In the genomic region with DNA sequence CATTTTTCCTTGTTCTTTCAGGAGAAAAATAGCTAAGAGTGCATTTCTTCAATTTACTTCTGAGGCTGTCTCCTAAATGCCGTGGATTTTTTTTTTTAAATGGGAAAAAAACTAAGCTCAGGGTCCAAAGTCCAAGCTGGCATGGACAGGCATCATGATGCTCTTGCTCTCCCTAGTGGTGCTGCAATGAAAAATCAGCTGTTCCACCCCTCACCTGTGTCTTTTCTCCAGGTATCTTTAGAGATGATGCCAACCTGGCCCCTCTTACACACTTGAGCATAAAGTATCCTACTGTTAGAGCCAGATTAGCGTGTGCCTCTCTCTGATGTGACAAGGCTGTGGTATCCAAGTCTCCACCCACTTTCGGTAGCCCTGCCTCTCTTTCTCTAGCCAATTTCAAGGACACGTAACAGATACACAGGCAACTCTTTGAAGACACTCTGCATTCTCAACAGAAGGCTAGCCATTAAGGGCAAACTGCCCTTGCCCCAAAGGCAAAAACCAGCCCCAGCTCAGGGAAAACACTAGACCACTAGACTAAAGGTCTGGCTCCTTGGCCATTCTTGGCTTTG, we compare ENCODE assay signal across 9 cellular contexts.
A peak's percentile ranks its signal among the peaks of the same experiment; 100 is the strongest.
DNase-seq lines count a peak whose midpoint lies in the region; ATAC-seq, FAIRE-seq and TF ChIP-seq lines count a peak whose summit lies in the region.
"Had no signal": no experiment of that assay in that cellular context is flagged by ENCODE, and none has a peak within 500 bp of the region (broad histone marks: within the 10 kb centered on the region; RNA-seq: fewer than 3 reads in every experiment).

No MANE protein-coding gene starts in this region.

- peaks cover 6% of the 10 kb centered on the region for H3K4me1 Mint-ChIP-seq in T-helper 17 cell

- ATAC-seq in T-helper 17 cell (no peak), HG02973 (IDR thresholded peaks at IDR 0.05; ENCODE audit: unreplicated experiment) (no peak), HG02623 (IDR thresholded peaks at IDR 0.05; ENCODE audit: unreplicated experiment) (no peak)

- no peaks in the 10 kb centered on the region for H3K36me3 Mint-ChIP-seq in T-helper 17 cell (ENCODE audit: low read depth)

- no peaks in the 10 kb centered on the region for H3K9me1 ChIP-seq in keratinocyte (ENCODE audit: control insufficient read depth, extremely low read depth, insufficient read depth, low read length)

- H3K27ac Mint-ChIP-seq in T-helper 17 cell, result no peak overlapping the region

- H3K9ac ChIP-seq in BLaER1, result no peak overlapping the region
- no peak overlapping the region for H3K9ac ChIP-seq in keratinocyte (ENCODE audit: control insufficient read depth, extremely low read depth, insufficient read depth, low read length)

- in situ Hi-C loops in SK-MEL-5 (cut with HindIII; ENCODE audit: low pct_unique_long_range_greater_than_20kb, low sequenced_read_pairs), result no loop called here

- DNase-seq in HFF-Myc (ENCODE audit: extremely low read depth, low read depth) (no peak), SK-MEL-5 (ENCODE audit: low read depth, low spot score) (peak; percentile 21), keratinocyte (ENCODE audit: low read depth, low spot score) (no peak), T-helper 17 cell (no peak), NCI-H82 treated with DMSO at 0.1 percent for 48 hours (lab: John Stamatoyannopoulos, UW; ENCODE audit: unreplicated experiment) (no peak)

- H3K36me3 ChIP-seq in BLaER1 (no peaks in the 10 kb centered on the region), keratinocyte (ENCODE audit: control insufficient read depth in 2 of 2, extremely low read depth in 1 of 2, insufficient read depth in 2 of 2, low read length in 2 of 2) (no peaks in the 10 kb centered on the region)

- no peaks in the 10 kb centered on the region for H3K79me2 ChIP-seq in keratinocyte (ENCODE audit: control insufficient read depth, insufficient read depth, low read length)

- H4K20me1 ChIP-seq in BLaER1 (no peaks in the 10 kb centered on the region), keratinocyte (ENCODE audit: control insufficient read depth, extremely low read depth, insufficient read depth, low read length) (no peaks in the 10 kb centered on the region)

- H3K27me3 ChIP-seq in BLaER1 (no peaks in the 10 kb centered on the region), keratinocyte (ENCODE audit: control insufficient read depth, extremely low read depth, insufficient read depth, low read length) (no peaks in the 10 kb centered on the region)

- peak; percentile 17 for TF ChIP-seq CTCF in HFF-Myc (IDR thresholded peaks at IDR 0.05; ENCODE audit: low read depth, low read length, missing control alignments)
- peak; percentile 49 to 82 (median 65) for TF ChIP-seq CTCF in keratinocyte (optimal IDR thresholded peaks at IDR 0.05 in 1 of 3, IDR thresholded peaks at IDR 0.05 in 1 of 3, conservative IDR thresholded peaks at IDR 0.05 in 1 of 3; ENCODE audit: extremely low read depth in 1 of 3, insufficient read depth in 2 of 3, low read length in 3 of 3)

- H3K27ac ChIP-seq in BLaER1 (no peak overlapping the region), keratinocyte (ENCODE audit: control insufficient read depth, insufficient read depth, low read length) (no peak overlapping the region)

- dilution Hi-C loops in keratinocyte (cut with MboI; ENCODE audit: extremely low pct_ligation_motif_present, low sequenced_read_pairs), result no loop called here

- H3K27me3 Mint-ChIP-seq in T-helper 17 cell, result peaks cover 12% of the 10 kb centered on the region

- no peak overlapping the region for H3K4me3 Mint-ChIP-seq in T-helper 17 cell

- H3K9me3 ChIP-seq in BLaER1 (no peaks in the 10 kb centered on the region), keratinocyte (ENCODE audit: control insufficient read depth, low read depth, low read length) (no peaks in the 10 kb centered on the region), T-helper 17 cell (ENCODE audit: control insufficient read depth, low read length, poor library complexity, severe bottlenecking) (no peaks in the 10 kb centered on the region)

- H2AFZ ChIP-seq in keratinocyte (ENCODE audit: control insufficient read depth, low read length), result no peak overlapping the region

- H3K4me3 ChIP-seq in BLaER1 (no peak overlapping the region), HFF-Myc (replicated peaks; ENCODE audit: low read depth, low read length) (no peak overlapping the region), keratinocyte (ENCODE audit: control insufficient read depth in 2 of 3, extremely low read depth in 1 of 3, insufficient read depth in 2 of 3, low read depth in 1 of 3, low read length in 3 of 3) (no peak overlapping the region)

- H3K4me2 ChIP-seq in BLaER1 (peak overlapping the region; percentile 61; the same call in 1 of the 2 replicates), keratinocyte (ENCODE audit: control insufficient read depth, extremely low read depth, insufficient read depth, low read depth, low read length) (no peak overlapping the region)

- peaks cover 23% of the 10 kb centered on the region for H3K4me1 ChIP-seq in BLaER1
- no peaks in the 10 kb centered on the region for H3K4me1 ChIP-seq in keratinocyte (ENCODE audit: control insufficient read depth, extremely low read depth, insufficient read depth, low read length)

- FAIRE-seq in keratinocyte (lab: Jason Lieb, UNC), result no peak
- FAIRE-seq: RCC 7860 had no signal
